ENCODE assay signal across 16 cellular contexts in genomic region chr20:51106011-51106410, GRCh38.
DNase-seq lines count a peak whose midpoint lies in the region; ATAC-seq and TF ChIP-seq lines count a peak whose summit lies in the region.
"Had no signal": no experiment of that assay in that cellular context is flagged by ENCODE, and none has a peak within 500 bp of the region (broad histone marks: within the 10 kb centered on the region; RNA-seq: fewer than 3 reads in every experiment).

No MANE protein-coding gene starts in this region.

- H2AFZ ChIP-seq in SK-N-SH (ENCODE audit: low read depth) = no peak overlapping the region

- no peaks in the 10 kb centered on the region for H3K36me3 Mint-ChIP-seq in progenitor cell of endocrine pancreas (ENCODE audit: insufficient read depth)

- H3K4me1 Mint-ChIP-seq in progenitor cell of endocrine pancreas (ENCODE audit: low read depth) = peaks cover 22% of the 10 kb centered on the region

- no peak for TF ChIP-seq CTCF in AG10803 (conservative IDR thresholded peaks at IDR 0.05; ENCODE audit: low read length)
- TF ChIP-seq CTCF in RWPE2 (IDR thresholded peaks at IDR 0.05; ENCODE audit: poor library complexity, severe bottlenecking) = no peak
- TF ChIP-seq CTCF in progenitor cell of endocrine pancreas (IDR thresholded peaks at IDR 0.05; ENCODE audit: unreplicated experiment) = no peak
- no peak for TF ChIP-seq CTCF in SK-N-SH (IDR thresholded peaks at IDR 0.05)
- TF ChIP-seq CTCF in colonic mucosa (IDR thresholded peaks at IDR 0.05) = no peak

- no peaks in the 10 kb centered on the region for H3K9me3 ChIP-seq in RWPE2 (ENCODE audit: severe bottlenecking)
- H3K9me3 ChIP-seq in SK-N-SH = no peaks in the 10 kb centered on the region
- no peaks in the 10 kb centered on the region for H3K9me3 ChIP-seq in colonic mucosa

- no peaks in the 10 kb centered on the region for H3K36me3 ChIP-seq in RWPE2 (ENCODE audit: low read depth)
- no peaks in the 10 kb centered on the region for H3K36me3 ChIP-seq in SK-N-SH (replicated peaks in 1 of 2; ENCODE audit: control insufficient read depth in 1 of 2, insufficient read depth in 2 of 2, low read length in 1 of 2)
- no peaks in the 10 kb centered on the region for H3K36me3 ChIP-seq in colonic mucosa

- no peak overlapping the region for H3K4me2 ChIP-seq in SK-N-SH

- no peaks in the 10 kb centered on the region for H3K79me2 ChIP-seq in SK-N-SH (ENCODE audit: insufficient read depth)

- H3K27me3 ChIP-seq in RWPE2 (ENCODE audit: insufficient read depth, poor library complexity, severe bottlenecking) = peaks cover 9% of the 10 kb centered on the region
- peaks cover 16% of the 10 kb centered on the region; the same call in 1 of the 2 replicates for H3K27me3 ChIP-seq in SK-N-SH (ENCODE audit: insufficient read depth)
- no peaks in the 10 kb centered on the region for H3K27me3 ChIP-seq in colonic mucosa

- H3K27ac Mint-ChIP-seq in progenitor cell of endocrine pancreas = peak overlapping the region; percentile 42
- H3K27ac Mint-ChIP-seq: CD4-positive, alpha-beta T cell; HFFc6 had no signal

- H3K4me1 ChIP-seq in RWPE2 (ENCODE audit: insufficient read depth, poor library complexity, severe bottlenecking) (no peaks in the 10 kb centered on the region), SK-N-SH (ENCODE audit: control insufficient read depth in 1 of 2, insufficient read depth in 2 of 2, low read depth in 1 of 2, low read length in 1 of 2) (no peaks in the 10 kb centered on the region; a peak in 1 of 4 replicates), colonic mucosa (no peaks in the 10 kb centered on the region)

- H3K27me3 Mint-ChIP-seq in progenitor cell of endocrine pancreas = peaks cover 14% of the 10 kb centered on the region

- H3K4me3 ChIP-seq in AG10803 (ENCODE audit: low read length) (no peak overlapping the region), RWPE2 (ENCODE audit: severe bottlenecking) (no peak overlapping the region), SK-N-SH (ENCODE audit: low read depth in 2 of 2, low read length in 1 of 2) (no peak overlapping the region), colonic mucosa (no peak overlapping the region)
- H3K4me3 ChIP-seq: GM12878 had no signal

- intact Hi-C loops in colonic mucosa (cut with DNase I) = no loop called here

- H3K9me3 Mint-ChIP-seq in progenitor cell of endocrine pancreas (ENCODE audit: low read depth) = no peaks in the 10 kb centered on the region
- H3K9me3 Mint-ChIP-seq: CD4-positive, alpha-beta T cell; HFFc6 had no signal

- TF ChIP-seq RAD21 in SK-N-SH (IDR thresholded peaks at IDR 0.05; ENCODE audit: low read length) = no peak

- no peak overlapping the region for H3K4me3 Mint-ChIP-seq in progenitor cell of endocrine pancreas (ENCODE audit: low read depth)
- H3K4me3 Mint-ChIP-seq: B cell; CD4-positive, alpha-beta T cell; HFFc6 had no signal

- no peak overlapping the region for H3K27ac ChIP-seq in RWPE2 (ENCODE audit: poor library complexity, severe bottlenecking)
- H3K27ac ChIP-seq in SK-N-SH (ENCODE audit: low read depth in 2 of 2, low read length in 1 of 2) = no peak overlapping the region
- no peak overlapping the region for H3K27ac ChIP-seq in colonic mucosa

- H3K9ac ChIP-seq in SK-N-SH = no peak overlapping the region
- H3K9ac ChIP-seq in colonic mucosa (ENCODE audit: low read depth in 2 of 2, low read length in 2 of 2) = no peak overlapping the region

- TF ChIP-seq EP300 in SK-N-SH (IDR thresholded peaks at IDR 0.05; ENCODE audit: borderline replicate concordance in 1 of 2, low read depth in 1 of 2, low read length in 1 of 2) = no peak

- no peaks in the 10 kb centered on the region for H3K9me2 ChIP-seq in SK-N-SH

- WGBS in SK-N-SH (ENCODE audit: low lambda C conversion rate) = 80% methylated on average over 3 of the region's 3 CpGs

- no peaks in the 10 kb centered on the region for H4K20me1 ChIP-seq in SK-N-SH (ENCODE audit: insufficient read depth)

- POLR2A ChIA-PET in SK-N-SH (lab: Yijun Ruan, JAX) = interaction anchor here (1.1 kb wide), 1 partner anchor 23 kb away, joined by 3 read pairs; no protein-coding TSS in a partner anchor

- H3F3A ChIP-seq in SK-N-SH (replicated peaks; ENCODE audit: insufficient read depth) = no peaks in the 10 kb centered on the region

- DNase-seq in AG10803 (ENCODE audit: low read depth) = peak; percentile 15
- DNase-seq in RWPE2 (ENCODE audit: low spot score) = no peak
- peak; percentile 55 for DNase-seq in iris pigment epithelial cell (ENCODE audit: low read depth)
- no peak for DNase-seq in progenitor cell of endocrine pancreas (ENCODE audit: low spot score, unreplicated experiment)
- DNase-seq in SK-N-SH = no peak
- DNase-seq in colonic mucosa = no peak
- DNase-seq in NK-92 (lab: John Stamatoyannopoulos, UW; ENCODE audit: unreplicated experiment) = no peak
- DNase-seq: ACHN; C1 segment of cervical spinal cord; Calu3; CD4-positive, alpha-beta T cell; DMS 273 treated with DMSO at 0.1 percent for 48 hours; HCEC 1CT; HFFc6 had no signal

- ATAC-seq in RWPE2 (ENCODE audit: low read depth) = peak; percentile 41; the same call in 1 of the 3 replicates
- ATAC-seq: GM12878 had no signal

- CTCF ChIA-PET in SK-N-SH (lab: Yijun Ruan, JAX) = no interaction called here

TF ChIP-seq in SK-N-SH, 30 proteins besides CTCF, POLR2A, EP300 and RAD21:
- TF ChIP-seq SIN3A (IDR thresholded peaks at IDR 0.05; ENCODE audit: borderline replicate concordance, low read depth, low read length) = no peak
- no peak for TF ChIP-seq MAX (IDR thresholded peaks at IDR 0.05; ENCODE audit: low read depth)
- no peak for TF ChIP-seq RFX5 (IDR thresholded peaks at IDR 0.05; ENCODE audit: low read length)
- TF ChIP-seq MEF2A (IDR thresholded peaks at IDR 0.05; ENCODE audit: borderline replicate concordance, low read depth) = no peak
- TF ChIP-seq SMC3 (IDR thresholded peaks at IDR 0.05; ENCODE audit: low read depth, low read length) = no peak
- no peak for TF ChIP-seq IRF3 (IDR thresholded peaks at IDR 0.05; ENCODE audit: low read depth, low read length)
- TF ChIP-seq GATA2 (CRISPR knock-in tag; IDR thresholded peaks at IDR 0.05) = no peak
- no peak for TF ChIP-seq TCF12 (IDR thresholded peaks at IDR 0.05)
- TF ChIP-seq EZH2phosphoT487 (IDR thresholded peaks at IDR 0.05; ENCODE audit: borderline replicate concordance, low read depth) = no peak

Comparison
In these comparisons a context has a peak if more than half of its experiments do, and no peak if none do; other contexts are left out.
1. DNase-seq: peak in AG10803 (single experiment) and iris pigment epithelial cell (single experiment); none in RWPE2 (single experiment), progenitor cell of endocrine pancreas (single experiment), SK-N-SH (single experiment), colonic mucosa (single experiment) and NK-92 (single experiment).